ENCODE assay signal across 29 cellular contexts in the genomic region with DNA sequence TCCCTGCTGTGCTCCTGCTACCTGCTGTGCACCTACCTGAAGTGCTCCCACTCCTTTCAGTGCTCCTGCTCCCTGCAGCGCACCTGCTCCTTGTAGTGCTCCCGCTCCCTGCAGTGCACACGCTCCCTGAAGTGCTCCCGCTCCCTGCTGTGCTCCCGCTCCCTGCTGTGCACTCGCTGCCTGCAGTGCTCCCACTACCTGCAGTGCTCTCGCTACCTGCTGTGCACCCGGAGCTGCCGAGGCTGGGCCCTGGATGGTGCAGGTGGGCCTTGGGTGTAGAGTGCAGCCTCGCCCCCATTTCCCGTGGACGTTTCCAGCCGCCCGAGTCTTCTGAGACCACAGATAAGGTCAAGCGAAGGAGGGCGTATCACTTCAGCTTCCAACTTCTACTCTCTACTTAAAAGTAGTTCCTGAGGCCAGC.
"Had no signal": no experiment of that assay in that cellular context is flagged by ENCODE, and none has a peak within 500 bp of the region (broad histone marks: within the 10 kb centered on the region; RNA-seq: fewer than 3 reads in every experiment).

No MANE protein-coding gene starts in this region.

- ATAC-seq: activated CD8-positive, alpha-beta memory T cell treated with anti-CD3 and anti-CD28 coated beads, Interleukin-2, amount 10 ng/mL, durations not matched to agents 7 days and 5 days; activated CD8-positive, alpha-beta T cell treated with anti-CD3 and anti-CD28 coated beads, Interleukin-2, amount 10 ng/mL, durations not matched to agents 7 days and 5 days; SK-N-SH treated with all-trans-retinoic acid at 6 μM for 48 hours had no signal

- H3K27ac Mint-ChIP-seq: activated CD8-positive, alpha-beta memory T cell treated with anti-CD3 and anti-CD28 coated beads, Interleukin-2, amount 10 ng/mL, durations not matched to agents 7 days and 5 days; activated CD8-positive, alpha-beta T cell treated with anti-CD3 and anti-CD28 coated beads, Interleukin-2, amount 10 ng/mL, durations not matched to agents 7 days and 5 days; activated naive CD8-positive, alpha-beta T cell treated with anti-CD3 and anti-CD28 coated beads, Interleukin-2, amount 50 U/mL, for 24 hours; T-helper 2 cell treated with Interferon-gamma antibody and Interleukin-4, amounts not matched to agents 5 μg/mL and 100 μg/mL, for 36 hours had no signal

- H3K9me3 ChIP-seq: MG63, SJSA1 had no signal

- DNase-seq: activated CD4-positive, alpha-beta T cell treated with anti-CD3 and anti-CD28 coated beads for 48 hours; activated CD4-positive, alpha-beta T cell treated with anti-CD3 and anti-CD28 coated beads, Interleukin-2, amount 50 U/mL, for 4 hours; activated CD4-positive, CD25-positive, alpha-beta regulatory T cell treated with anti-CD3 and anti-CD28 coated beads, Interleukin-2, amount 50 U/mL, for 72 hours; activated CD8-positive, alpha-beta memory T cell treated with anti-CD3 and anti-CD28 coated beads, Interleukin-2, amount 10 ng/mL, durations not matched to agents 7 days and 5 days; activated CD8-positive, alpha-beta T cell treated with anti-CD3 and anti-CD28 coated beads, Interleukin-2, amount 10 ng/mL, durations not matched to agents 7 days and 5 days; activated effector memory CD4-positive, alpha-beta T cell treated with anti-CD3 and anti-CD28 coated beads, Interleukin-2, amount 50 U/mL, for 16 hours; activated naive CD4-positive, alpha-beta T cell treated with Interleukin-2 at 50 U/mL for 16 hours; activated naive CD8-positive, alpha-beta T cell treated with anti-CD3 and anti-CD28 coated beads, Interleukin-2, amount 50 U/mL, for 24 hours; activated T-cell treated with anti-CD3 and anti-CD28 coated beads, Interleukin-2, amount 50 U/mL, for 4 hours; amniotic stem cell; MG63; MV-4-11; NCI-H1417 treated with DMSO at 0.1 percent for 48 hours; NCI-H1694 treated with DMSO at 0.1 percent for 48 hours; NCI-H2029 treated with DMSO at 0.1 percent for 48 hours; NCI-H510A; NCI-H526 treated with DMSO at 0.1 percent for 48 hours; NK-92 treated with Interleukin-12 subunit alpha and Interleukin-12 subunit beta, amount 100 ng/mL, for 24 hours; OCI-M1; Peyer's patch; SHP77; SW 1271 had no signal

- H3K27ac ChIP-seq: KMS-11, Peyer's patch, RWPE1, SJSA1 had no signal

- H3K27me3 Mint-ChIP-seq: activated naive CD8-positive, alpha-beta T cell treated with anti-CD3 and anti-CD28 coated beads, Interleukin-2, amount 50 U/mL, for 24 hours had no signal

- H3K4me1 ChIP-seq: Peyer's patch, SJSA1 had no signal

- H3K4me3 ChIP-seq: MG63, Peyer's patch, SJSA1 had no signal

- H3K9ac ChIP-seq: KMS-11 had no signal

- H3K4me2 ChIP-seq: KMS-11 had no signal

- H3K27me3 ChIP-seq: MG63, Peyer's patch, SJSA1 had no signal

- H3K4me3 Mint-ChIP-seq: activated CD8-positive, alpha-beta memory T cell treated with anti-CD3 and anti-CD28 coated beads, Interleukin-2, amount 10 ng/mL, durations not matched to agents 7 days and 5 days; activated CD8-positive, alpha-beta T cell treated with anti-CD3 and anti-CD28 coated beads, Interleukin-2, amount 10 ng/mL, durations not matched to agents 7 days and 5 days; activated naive CD8-positive, alpha-beta T cell treated with anti-CD3 and anti-CD28 coated beads, Interleukin-2, amount 50 U/mL, for 24 hours; activated T-cell treated with anti-CD3 and anti-CD28 coated beads, Interleukin-2, amount 50 U/mL, for 4 hours; brain; central memory CD8-positive, alpha-beta T cell; T-helper 2 cell treated with Interferon-gamma antibody and Interleukin-4, amounts not matched to agents 5 μg/mL and 100 μg/mL, for 36 hours had no signal
